8 cellular contexts compared by ENCODE assay signal in the genomic region with DNA sequence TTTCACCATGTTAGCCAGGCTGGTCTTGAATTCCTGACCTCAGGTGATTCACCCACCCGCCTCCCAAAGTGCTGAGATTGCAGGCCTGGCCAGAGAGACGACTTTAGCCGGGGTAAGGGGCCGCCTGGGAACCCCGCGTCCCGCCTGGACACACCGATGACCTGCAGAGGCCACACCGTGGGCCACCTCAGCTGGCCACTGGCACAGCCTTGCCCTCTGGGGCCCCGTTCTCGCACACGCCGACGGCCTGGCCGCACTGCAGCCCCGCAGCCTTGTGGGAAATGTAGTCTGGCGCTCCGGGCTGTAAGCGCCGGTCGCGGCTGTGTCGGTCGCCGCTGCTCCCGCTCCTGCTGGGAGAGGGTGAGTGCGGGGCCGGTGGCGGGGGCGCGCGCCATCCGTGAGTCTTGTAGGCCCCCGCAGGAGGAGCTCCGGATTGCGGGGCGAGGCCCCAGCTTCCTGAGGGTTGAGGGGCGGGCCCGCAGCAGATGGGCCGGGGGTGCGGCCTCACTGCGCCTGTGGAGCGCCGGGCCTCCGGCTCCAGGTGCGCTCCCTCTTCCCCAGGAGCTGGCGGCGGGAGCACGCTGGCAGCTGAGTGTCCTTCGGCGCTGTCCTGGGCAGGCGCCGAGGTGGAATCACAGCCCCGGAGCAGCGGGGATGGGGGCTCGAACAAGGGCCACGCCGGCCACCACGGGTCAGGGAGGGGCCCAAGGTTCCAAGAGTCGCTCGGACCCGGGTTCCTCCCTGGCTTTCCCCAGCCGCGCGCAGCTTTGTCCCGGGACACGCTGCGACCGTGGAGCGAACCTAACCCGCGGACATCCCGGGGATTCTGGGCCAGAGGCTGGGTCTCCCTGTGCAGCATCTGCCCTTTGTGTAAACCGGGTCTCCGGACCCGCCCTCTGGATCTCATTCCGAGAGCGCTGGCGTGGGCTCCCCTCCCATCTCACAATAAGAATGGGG. TPM values are rescaled to one million over a fixed set of nuclear protein-coding genes. Genes with fewer than 3 reads are reported as not detected.
DNase-seq lines count a peak whose midpoint lies in the region; ATAC-seq, FAIRE-seq and TF ChIP-seq lines count a peak whose summit lies in the region.

A gene (plus strand): TSS at position 299 of the 957 bp plus-strand sequence. CDS start 35,401 bp downstream, outside the sequence.

- H3K27me3 Mint-ChIP-seq in CD8-positive, alpha-beta memory T cell, result peaks cover 0 to 12% of the 10 kb centered on the region in 2 donors

- peak within 1 kb of the TSS; percentile 26 for H3K4me3 ChIP-seq in CD8-positive, alpha-beta memory T cell (ENCODE audit: low read length)
- peak within 1 kb of the TSS; percentile 91 for H3K4me3 ChIP-seq in HUES64 (ENCODE audit: low read length)
- H3K4me3 ChIP-seq in keratinocyte (ENCODE audit: control insufficient read depth in 2 of 3, extremely low read depth in 1 of 3, insufficient read depth in 2 of 3, low read depth in 1 of 3, low read length in 3 of 3), result peak within 1 kb of the TSS; percentile 64 to 81 (median 77)
- peak within 1 kb of the TSS; percentile 66 to 78 (median 74) for H3K4me3 ChIP-seq in skeletal muscle tissue (ENCODE audit: low read length in 3 of 3)

- FAIRE-seq in keratinocyte (lab: Jason Lieb, UNC), result no peak
- FAIRE-seq in GM12892 (lab: Jason Lieb, UNC), result no peak

- H3K9ac ChIP-seq in HUES64 (ENCODE audit: low read depth, low read length), result peak within 1 kb of the TSS; percentile 89
- peak within 1 kb of the TSS; percentile 68 for H3K9ac ChIP-seq in keratinocyte (ENCODE audit: control insufficient read depth, extremely low read depth, insufficient read depth, low read length)
- H3K9ac ChIP-seq in skeletal muscle tissue (ENCODE audit: low read depth in 1 of 3, low read length in 3 of 3), result peak within 1 kb of the TSS; percentile 71 to 80 (median 72)

- CTCF ChIA-PET in CD8-positive, alpha-beta memory T cell (lab: Charles Lee), result interaction anchor here (1.4 kb wide), 1 partner anchor 10 kb away, joined by 3 read pairs; no protein-coding TSS in a partner anchor

- H3K36me3 ChIP-seq in CD8-positive, alpha-beta memory T cell (ENCODE audit: insufficient read depth, low read length), result no peaks in the 10 kb centered on the region
- H3K36me3 ChIP-seq in HUES64 (ENCODE audit: insufficient read depth, low read length), result no peaks in the 10 kb centered on the region
- no peaks in the 10 kb centered on the region for H3K36me3 ChIP-seq in keratinocyte (ENCODE audit: control insufficient read depth in 2 of 2, extremely low read depth in 1 of 2, insufficient read depth in 2 of 2, low read length in 2 of 2)
- H3K36me3 ChIP-seq in skeletal muscle tissue (ENCODE audit: control insufficient read depth in 3 of 3, insufficient read depth in 3 of 3, low read length in 3 of 3), result no peaks in the 10 kb centered on the region

- peaks cover 2 to 6% (median 6%) of the 10 kb centered on the region in 3 donors for H3K4me1 Mint-ChIP-seq in CD8-positive, alpha-beta memory T cell

- no peaks in the 10 kb centered on the region for H3K9me3 ChIP-seq in CD8-positive, alpha-beta memory T cell (ENCODE audit: low read length)
- H3K9me3 ChIP-seq in HUES64 (ENCODE audit: insufficient read depth, low read depth, low read length) (peaks cover 2% of the 10 kb centered on the region; the same call in 1 of the 2 replicates), keratinocyte (ENCODE audit: control insufficient read depth, low read depth, low read length) (no peaks in the 10 kb centered on the region), skeletal muscle tissue (ENCODE audit: control insufficient read depth in 3 of 3, low read length in 3 of 3) (no peaks in the 10 kb centered on the region)

- no peaks in the 10 kb centered on the region for H3K4me1 ChIP-seq in CD8-positive, alpha-beta memory T cell (ENCODE audit: insufficient read depth, low read length)
- H3K4me1 ChIP-seq in HUES64 (ENCODE audit: insufficient read depth, low read length) (no peaks in the 10 kb centered on the region), keratinocyte (ENCODE audit: control insufficient read depth, extremely low read depth, insufficient read depth, low read length) (peaks cover 4% of the 10 kb centered on the region), skeletal muscle tissue (ENCODE audit: control insufficient read depth in 3 of 3, insufficient read depth in 3 of 3, low read length in 3 of 3) (peaks cover 4 to 8% (median 5%) of the 10 kb centered on the region in 3 donors)

- no peak for TF ChIP-seq POLR2A in GM12892 (IDR thresholded peaks at IDR 0.05; ENCODE audit: low read depth, low read length)

- no peaks in the 10 kb centered on the region for H4K20me1 ChIP-seq in keratinocyte (ENCODE audit: control insufficient read depth, extremely low read depth, insufficient read depth, low read length)

- no peak within 1 kb of the TSS for H3K27ac ChIP-seq in CD8-positive, alpha-beta memory T cell (ENCODE audit: low read depth, low read length)
- H3K27ac ChIP-seq in HUES64 (ENCODE audit: low read depth, low read length), result peak within 1 kb of the TSS; percentile 15; the same call in 1 of the 2 replicates
- H3K27ac ChIP-seq in keratinocyte (ENCODE audit: control insufficient read depth, insufficient read depth, low read length), result peak within 1 kb of the TSS; percentile 25
- H3K27ac ChIP-seq in skeletal muscle tissue (ENCODE audit: low read depth, low read length), result peak within 1 kb of the TSS; percentile 45

- POLR2A ChIA-PET in CD8-positive, alpha-beta memory T cell (lab: Charles Lee), result no interaction called here

- WGBS in HUES64, result 1% methylated on average over 79 of the region's 79 CpGs

- peak within 1 kb of the TSS; percentile 84 for H3K4me2 ChIP-seq in keratinocyte (ENCODE audit: control insufficient read depth, extremely low read depth, insufficient read depth, low read depth, low read length)

- no peak for TF ChIP-seq CTCF in keratinocyte (optimal IDR thresholded peaks at IDR 0.05 in 1 of 3, IDR thresholded peaks at IDR 0.05 in 1 of 3, conservative IDR thresholded peaks at IDR 0.05 in 1 of 3; ENCODE audit: extremely low read depth in 1 of 3, insufficient read depth in 2 of 3, low read length in 3 of 3)

- H2AFZ ChIP-seq in keratinocyte (ENCODE audit: control insufficient read depth, low read length), result peak within 1 kb of the TSS; percentile 65

- H3K36me3 Mint-ChIP-seq in CD8-positive, alpha-beta memory T cell, result peaks cover 4 to 30% (median 6%) of the 10 kb centered on the region in 3 donors

- peak within 1 kb of the TSS; percentile 53 to 81 (median 79) for H3K4me3 Mint-ChIP-seq in CD8-positive, alpha-beta memory T cell

- H3K27ac Mint-ChIP-seq in CD8-positive, alpha-beta memory T cell, result peak within 1 kb of the TSS in 2 of 8 donors; percentile 38 to 89

- DNase-seq in CD8-positive, alpha-beta memory T cell, result peak in 2 of 5 donors; percentile 20 to 48
- DNase-seq in T-helper 9 cell, result peak; percentile 6
- DNase-seq in cerebellum (ENCODE audit: low spot score), result peak; percentile 82
- DNase-seq in keratinocyte (ENCODE audit: low read depth, low spot score), result no peak
- DNase-seq in GM12892 (ENCODE audit: insufficient read length), result no peak

- H3K9me1 ChIP-seq in keratinocyte (ENCODE audit: control insufficient read depth, extremely low read depth, insufficient read depth, low read length), result no peaks in the 10 kb centered on the region

- peaks cover 5 to 69% (median 60%) of the 10 kb centered on the region in 5 donors for H3K9me3 Mint-ChIP-seq in CD8-positive, alpha-beta memory T cell

- dilution Hi-C loops in keratinocyte (cut with MboI; ENCODE audit: extremely low pct_ligation_motif_present, low sequenced_read_pairs), result no loop called here

- H3K27me3 ChIP-seq in CD8-positive, alpha-beta memory T cell (ENCODE audit: insufficient read depth, low read length, poor library complexity, severe bottlenecking), result no peaks in the 10 kb centered on the region
- H3K27me3 ChIP-seq in HUES64 (ENCODE audit: insufficient read depth, low read length), result 0 out of 2 replicates have a peak, but pooled peaks cover 2% of the 10 kb centered on the region
- H3K27me3 ChIP-seq in keratinocyte (ENCODE audit: control insufficient read depth, extremely low read depth, insufficient read depth, low read length), result no peaks in the 10 kb centered on the region
- no peaks in the 10 kb centered on the region for H3K27me3 ChIP-seq in skeletal muscle tissue (ENCODE audit: control insufficient read depth in 3 of 3, insufficient read depth in 3 of 3, low read length in 3 of 3)

- H3K79me2 ChIP-seq in keratinocyte (ENCODE audit: control insufficient read depth, insufficient read depth, low read length), result no peaks in the 10 kb centered on the region

- no peak for ATAC-seq in HG03457 (IDR thresholded peaks at IDR 0.05; ENCODE audit: unreplicated experiment)

RNA-seq across cellular contexts. Expression of the gene that starts here (rescaled TPM):
- under 1 TPM; 0.31 to 0.40 TPM for total RNA-seq in CD8-positive, alpha-beta memory T cell
- 0.98 TPM for polyA plus RNA-seq in CD8-positive, alpha-beta memory T cell
- 0.55 TPM for polyA plus RNA-seq in HUES64 (2013, experiment 1 of 2)
- 1.1 TPM for polyA plus RNA-seq in HUES64 (2013, experiment 2 of 2)
- total RNA-seq in cerebellum, result 6.4 TPM
- polyA plus RNA-seq in keratinocyte, result 0.32 to 0.54 TPM (median 0.52 TPM) in 3 replicates
- polyA plus RNA-seq in keratinocyte (2011; ENCODE audit: low read depth), result not detected
- 0.25 and 0.81 TPM in 2 replicates for polyA plus RNA-seq in keratinocyte (2011; cell fraction: cytosol; rRNA removed)
- polyA plus RNA-seq in keratinocyte (2011; cell fraction: nucleus; rRNA removed), result 0.89 and 1.3 TPM in 2 replicates
- polyA plus RNA-seq in keratinocyte (2012; ENCODE audit: low replicate concordance), result 0.16 and 0.92 TPM in 2 replicates
- 0.23 to 0.45 TPM in 2 of 3 replicates, not detected in the other for polyA minus RNA-seq in keratinocyte
- polyA minus RNA-seq in keratinocyte (2011; cell fraction: cytosol; rRNA and poly(A)+ RNA removed), result not detected
- polyA minus RNA-seq in keratinocyte (2011; cell fraction: nucleus; rRNA and poly(A)+ RNA removed), result 0.21 and 0.93 TPM in 2 replicates
- 1.6 TPM for total RNA-seq in skeletal muscle tissue
- not detected for polyA plus RNA-seq in GM12892 (2012; ENCODE audit: missing spikeins)

Comparison
In these comparisons a context has a peak if more than half of its experiments do, and no peak if none do; other contexts are left out.
1. DNase-seq: peak in T-helper 9 cell (single experiment) and cerebellum (single experiment); none in keratinocyte (single experiment) and GM12892 (single experiment).
2. H3K4me3 ChIP-seq: peak in every context shown above with its lines; median percentile 91 in HUES64; 77 in keratinocyte; 74 in skeletal muscle tissue; 26 in CD8-positive, alpha-beta memory T cell.
3. Peak in every context shown above with its lines, with median percentiles within 50 percentile points of each other: H3K9ac ChIP-seq.